13 cellular contexts compared by ENCODE assay signal in genomic region chr14:53570411-53571387, GRCh38.
DNase-seq lines count a peak whose midpoint lies in the region; ATAC-seq, FAIRE-seq and TF ChIP-seq lines count a peak whose summit lies in the region.
"Had no signal": no experiment of that assay in that cellular context is flagged by ENCODE, and none has a peak within 500 bp of the region (broad histone marks: within the 10 kb centered on the region; RNA-seq: fewer than 3 reads in every experiment).

No MANE protein-coding gene starts in this region.

- peak; percentile 83; the same call in 1 of the 2 replicates for TF ChIP-seq POLR2A in GM12891 (IDR thresholded peaks at IDR 0.05; ENCODE audit: low read depth, low read length)
- TF ChIP-seq POLR2A in gastroesophageal sphincter (IDR thresholded peaks at IDR 0.05), result no peak

- H3K27me3 ChIP-seq in gastroesophageal sphincter, result no peaks in the 10 kb centered on the region

- H3K4me3 ChIP-seq in gastroesophageal sphincter, result no peak overlapping the region

- H3K4me1 ChIP-seq in gastroesophageal sphincter, result peaks cover 2 to 40% (median 10%) of the 10 kb centered on the region in 3 donors

- 69 to 73% methylated on average over 8 to 9 of the region's 9 CpGs for whole genome bisulfite sequencing in gastroesophageal sphincter (ENCODE audit: low coverage in 1 of 2), 2 donors

- TF ChIP-seq CTCF in gastroesophageal sphincter (IDR thresholded peaks at IDR 0.05), result no peak

- no peaks in the 10 kb centered on the region for H3K36me3 ChIP-seq in gastroesophageal sphincter

- FAIRE-seq in GM12891 (lab: Jason Lieb, UNC), result peak; percentile 93
- FAIRE-seq: colon had no signal

- H3K9me3 ChIP-seq in gastroesophageal sphincter, result no peaks in the 10 kb centered on the region

- DNase-seq in GM12891 (ENCODE audit: insufficient read length, low spot score), result peak; percentile 41
- no peak for DNase-seq in inferior parietal cortex (ENCODE audit: extremely low spot score)
- no peak for DNase-seq in CD1c-positive myeloid dendritic cell (ENCODE audit: extremely low spot score)
- DNase-seq in D341Med (ENCODE audit: low spot score), result no peak
- DNase-seq: glutamatergic neuron; NCI-H69; stimulated activated CD4-positive, alpha-beta T cell treated with anti-CD3 and anti-CD28 coated beads, Interleukin-12 subunit alpha, Interleukin-12 subunit beta, amount 100 ng/mL, for 4 hours; T-helper 1 cell had no signal

- ATAC-seq in GM19372 (IDR thresholded peaks at IDR 0.05; ENCODE audit: low read depth, unreplicated experiment) (peak; percentile 97), HG02852 (IDR thresholded peaks at IDR 0.05; ENCODE audit: unreplicated experiment) (peak; percentile 95), HG03571 (IDR thresholded peaks at IDR 0.05; ENCODE audit: unreplicated experiment) (peak; percentile 98), gastroesophageal sphincter (no peak)

- H3K27ac ChIP-seq in gastroesophageal sphincter, result peak overlapping the region in 2 of 4 donors; percentile 23 to 25

- TF ChIP-seq EP300 in gastroesophageal sphincter (IDR thresholded peaks at IDR 0.05), result no peak

TF ChIP-seq in GM12891, 5 proteins besides CTCF, POLR2A, EP300 and RAD21:
- TF ChIP-seq SPI1 (IDR thresholded peaks at IDR 0.05; ENCODE audit: low read depth, low read length), result 0 out of 2 replicates have a peak, but pooled peaks have one; percentile 22
- peak; percentile 75; the same call in 1 of the 2 replicates for TF ChIP-seq POU2F2 (IDR thresholded peaks at IDR 0.05; ENCODE audit: low read depth, low read length)
- no peak for TF ChIP-seq TAF1 (IDR thresholded peaks at IDR 0.05; ENCODE audit: low read depth, low read length)
- TF ChIP-seq PAX5 (IDR thresholded peaks at IDR 0.05; ENCODE audit: insufficient read depth, low read length, severe bottlenecking), result no peak
- peak; percentile 74 for TF ChIP-seq POLR2AphosphoS5 (IDR thresholded peaks at IDR 0.05; ENCODE audit: low read depth, low read length)
